In the genomic region with DNA sequence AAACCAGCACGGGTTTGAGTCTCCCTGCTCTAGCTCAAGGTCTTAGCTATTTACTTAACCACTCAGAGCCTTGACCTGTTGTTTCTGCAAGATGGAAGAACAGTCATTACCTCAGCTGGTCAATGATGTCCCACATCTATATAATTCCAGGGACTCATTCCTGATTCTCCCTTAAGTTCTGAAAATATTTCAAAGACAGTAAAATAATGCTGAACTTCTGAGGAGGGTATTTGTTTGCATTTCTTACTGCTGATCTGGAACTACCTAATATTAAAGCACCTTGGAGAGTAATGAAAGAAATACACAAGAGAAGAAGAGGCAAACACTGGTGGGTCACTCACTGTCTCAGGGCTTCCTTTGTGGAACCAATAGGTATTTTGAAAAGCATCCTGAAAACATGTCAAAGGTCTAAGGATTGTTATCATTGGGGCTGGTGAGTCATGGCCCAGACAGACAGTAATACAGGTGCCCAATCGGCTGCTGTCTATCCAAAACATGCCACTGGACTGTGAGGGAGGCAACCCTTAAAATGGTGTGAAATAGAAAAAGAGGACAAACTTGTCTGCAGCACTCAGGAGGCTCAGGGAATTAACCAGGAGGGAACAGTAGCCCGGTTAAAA, we compare ENCODE assay signal across 1 cellular context.
A peak's percentile ranks its signal among the peaks of the same experiment; 100 is the strongest.
TF ChIP-seq lines count a peak whose summit lies in the region.

No MANE protein-coding gene starts in this region.

TF ChIP-seq in HepG2, 621 proteins besides CTCF, POLR2A, EP300 and RAD21 (continued from another document and continues in another):
- TF ChIP-seq, protein P1, sequence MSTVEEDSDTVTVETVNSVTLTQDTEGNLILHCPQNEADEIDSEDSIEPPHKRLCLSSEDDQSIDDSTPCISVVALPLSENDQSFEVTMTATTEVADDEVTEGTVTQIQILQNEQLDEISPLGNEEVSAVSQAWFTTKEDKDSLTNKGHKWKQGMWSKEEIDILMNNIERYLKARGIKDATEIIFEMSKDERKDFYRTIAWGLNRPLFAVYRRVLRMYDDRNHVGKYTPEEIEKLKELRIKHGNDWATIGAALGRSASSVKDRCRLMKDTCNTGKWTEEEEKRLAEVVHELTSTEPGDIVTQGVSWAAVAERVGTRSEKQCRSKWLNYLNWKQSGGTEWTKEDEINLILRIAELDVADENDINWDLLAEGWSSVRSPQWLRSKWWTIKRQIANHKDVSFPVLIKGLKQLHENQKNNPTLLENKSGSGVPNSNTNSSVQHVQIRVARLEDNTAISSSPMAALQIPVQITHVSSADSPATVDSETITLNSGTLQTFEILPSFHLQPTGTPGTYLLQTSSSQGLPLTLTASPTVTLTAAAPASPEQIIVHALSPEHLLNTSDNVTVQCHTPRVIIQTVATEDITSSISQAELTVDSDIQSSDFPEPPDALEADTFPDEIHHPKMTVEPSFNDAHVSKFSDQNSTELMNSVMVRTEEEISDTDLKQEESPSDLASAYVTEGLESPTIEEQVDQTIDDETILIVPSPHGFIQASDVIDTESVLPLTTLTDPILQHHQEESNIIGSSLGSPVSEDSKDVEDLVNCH (CRISPR knock-in tag; IDR thresholded peaks at IDR 0.05): 0 out of 2 replicates have a peak, but pooled peaks have one; percentile 31
- TF ChIP-seq, protein P2, sequence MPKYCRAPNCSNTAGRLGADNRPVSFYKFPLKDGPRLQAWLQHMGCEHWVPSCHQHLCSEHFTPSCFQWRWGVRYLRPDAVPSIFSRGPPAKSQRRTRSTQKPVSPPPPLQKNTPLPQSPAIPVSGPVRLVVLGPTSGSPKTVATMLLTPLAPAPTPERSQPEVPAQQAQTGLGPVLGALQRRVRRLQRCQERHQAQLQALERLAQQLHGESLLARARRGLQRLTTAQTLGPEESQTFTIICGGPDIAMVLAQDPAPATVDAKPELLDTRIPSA (CRISPR knock-in tag; IDR thresholded peaks at IDR 0.05; ENCODE audit: borderline replicate concordance): no peak
- TF ChIP-seq, protein P3, sequence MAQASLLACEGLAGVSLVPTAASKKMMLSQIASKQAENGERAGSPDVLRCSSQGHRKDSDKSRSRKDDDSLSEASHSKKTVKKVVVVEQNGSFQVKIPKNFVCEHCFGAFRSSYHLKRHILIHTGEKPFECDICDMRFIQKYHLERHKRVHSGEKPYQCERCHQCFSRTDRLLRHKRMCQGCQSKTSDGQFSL (CRISPR knock-in tag; IDR thresholded peaks at IDR 0.05): no peak
- TF ChIP-seq SMC3 (IDR thresholded peaks at IDR 0.05; ENCODE audit: low read length) (no peak), ELF3 (CRISPR knock-in tag; IDR thresholded peaks at IDR 0.05) (peak; percentile 65; the same call in 1 of the 2 replicates), RCOR2 (CRISPR knock-in tag; IDR thresholded peaks at IDR 0.05) (peak; percentile 83), TBX2 (CRISPR knock-in tag; IDR thresholded peaks at IDR 0.05; ENCODE audit: borderline replicate concordance) (peak; percentile 34; the same call in 1 of the 2 replicates), KDM3A (CRISPR knock-in tag; IDR thresholded peaks at IDR 0.05; ENCODE audit: low read depth) (0 out of 2 replicates have a peak, but pooled peaks have one; percentile 30), ATF1 (CRISPR knock-in tag; IDR thresholded peaks at IDR 0.05) (no peak), EED (CRISPR knock-in tag; IDR thresholded peaks at IDR 0.05) (no peak), BCL6 (CRISPR knock-in tag; IDR thresholded peaks at IDR 0.05) (peak; percentile 23; the same call in 1 of the 2 replicates), THAP11 (CRISPR knock-in tag; IDR thresholded peaks at IDR 0.05) (0 out of 2 replicates have a peak, but pooled peaks have one; percentile 8), ZNF652 (CRISPR knock-in tag; IDR thresholded peaks at IDR 0.05; ENCODE audit: borderline replicate concordance, low read depth) (peak; percentile 31; the same call in 1 of the 2 replicates), RAD51 (IDR thresholded peaks at IDR 0.05; ENCODE audit: borderline replicate concordance) (no peak), HNRNPL (IDR thresholded peaks at IDR 0.05; ENCODE audit: low read depth, low read length) (no peak), HNRNPLL (IDR thresholded peaks at IDR 0.05; ENCODE audit: low read depth, low read length, poor library complexity, severe bottlenecking) (no peak), KDM5B (CRISPR knock-in tag; IDR thresholded peaks at IDR 0.05; ENCODE audit: borderline replicate concordance) (no peak), ZNF644 (CRISPR knock-in tag; IDR thresholded peaks at IDR 0.05; ENCODE audit: low read depth) (peak; percentile 54; the same call in 1 of the 2 replicates), PHF8 (CRISPR knock-in tag; IDR thresholded peaks at IDR 0.05) (no peak), ZNF883 (CRISPR knock-in tag; IDR thresholded peaks at IDR 0.05; ENCODE audit: not compliant biosample characterization) (no peak), GATAD1 (CRISPR knock-in tag; IDR thresholded peaks at IDR 0.05) (peak; percentile 56; the same call in 1 of the 2 replicates)
- TF ChIP-seq, protein P4, sequence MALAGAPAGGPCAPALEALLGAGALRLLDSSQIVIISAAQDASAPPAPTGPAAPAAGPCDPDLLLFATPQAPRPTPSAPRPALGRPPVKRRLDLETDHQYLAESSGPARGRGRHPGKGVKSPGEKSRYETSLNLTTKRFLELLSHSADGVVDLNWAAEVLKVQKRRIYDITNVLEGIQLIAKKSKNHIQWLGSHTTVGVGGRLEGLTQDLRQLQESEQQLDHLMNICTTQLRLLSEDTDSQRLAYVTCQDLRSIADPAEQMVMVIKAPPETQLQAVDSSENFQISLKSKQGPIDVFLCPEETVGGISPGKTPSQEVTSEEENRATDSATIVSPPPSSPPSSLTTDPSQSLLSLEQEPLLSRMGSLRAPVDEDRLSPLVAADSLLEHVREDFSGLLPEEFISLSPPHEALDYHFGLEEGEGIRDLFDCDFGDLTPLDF (CRISPR knock-in tag; IDR thresholded peaks at IDR 0.05): no peak
- TF ChIP-seq, protein P5, sequence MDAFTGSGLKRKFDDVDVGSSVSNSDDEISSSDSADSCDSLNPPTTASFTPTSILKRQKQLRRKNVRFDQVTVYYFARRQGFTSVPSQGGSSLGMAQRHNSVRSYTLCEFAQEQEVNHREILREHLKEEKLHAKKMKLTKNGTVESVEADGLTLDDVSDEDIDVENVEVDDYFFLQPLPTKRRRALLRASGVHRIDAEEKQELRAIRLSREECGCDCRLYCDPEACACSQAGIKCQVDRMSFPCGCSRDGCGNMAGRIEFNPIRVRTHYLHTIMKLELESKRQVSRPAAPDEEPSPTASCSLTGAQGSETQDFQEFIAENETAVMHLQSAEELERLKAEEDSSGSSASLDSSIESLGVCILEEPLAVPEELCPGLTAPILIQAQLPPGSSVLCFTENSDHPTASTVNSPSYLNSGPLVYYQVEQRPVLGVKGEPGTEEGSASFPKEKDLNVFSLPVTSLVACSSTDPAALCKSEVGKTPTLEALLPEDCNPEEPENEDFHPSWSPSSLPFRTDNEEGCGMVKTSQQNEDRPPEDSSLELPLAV (CRISPR knock-in tag; conservative IDR thresholded peaks at IDR 0.05; ENCODE audit: low read depth): no peak
- TF ChIP-seq, protein P6, sequence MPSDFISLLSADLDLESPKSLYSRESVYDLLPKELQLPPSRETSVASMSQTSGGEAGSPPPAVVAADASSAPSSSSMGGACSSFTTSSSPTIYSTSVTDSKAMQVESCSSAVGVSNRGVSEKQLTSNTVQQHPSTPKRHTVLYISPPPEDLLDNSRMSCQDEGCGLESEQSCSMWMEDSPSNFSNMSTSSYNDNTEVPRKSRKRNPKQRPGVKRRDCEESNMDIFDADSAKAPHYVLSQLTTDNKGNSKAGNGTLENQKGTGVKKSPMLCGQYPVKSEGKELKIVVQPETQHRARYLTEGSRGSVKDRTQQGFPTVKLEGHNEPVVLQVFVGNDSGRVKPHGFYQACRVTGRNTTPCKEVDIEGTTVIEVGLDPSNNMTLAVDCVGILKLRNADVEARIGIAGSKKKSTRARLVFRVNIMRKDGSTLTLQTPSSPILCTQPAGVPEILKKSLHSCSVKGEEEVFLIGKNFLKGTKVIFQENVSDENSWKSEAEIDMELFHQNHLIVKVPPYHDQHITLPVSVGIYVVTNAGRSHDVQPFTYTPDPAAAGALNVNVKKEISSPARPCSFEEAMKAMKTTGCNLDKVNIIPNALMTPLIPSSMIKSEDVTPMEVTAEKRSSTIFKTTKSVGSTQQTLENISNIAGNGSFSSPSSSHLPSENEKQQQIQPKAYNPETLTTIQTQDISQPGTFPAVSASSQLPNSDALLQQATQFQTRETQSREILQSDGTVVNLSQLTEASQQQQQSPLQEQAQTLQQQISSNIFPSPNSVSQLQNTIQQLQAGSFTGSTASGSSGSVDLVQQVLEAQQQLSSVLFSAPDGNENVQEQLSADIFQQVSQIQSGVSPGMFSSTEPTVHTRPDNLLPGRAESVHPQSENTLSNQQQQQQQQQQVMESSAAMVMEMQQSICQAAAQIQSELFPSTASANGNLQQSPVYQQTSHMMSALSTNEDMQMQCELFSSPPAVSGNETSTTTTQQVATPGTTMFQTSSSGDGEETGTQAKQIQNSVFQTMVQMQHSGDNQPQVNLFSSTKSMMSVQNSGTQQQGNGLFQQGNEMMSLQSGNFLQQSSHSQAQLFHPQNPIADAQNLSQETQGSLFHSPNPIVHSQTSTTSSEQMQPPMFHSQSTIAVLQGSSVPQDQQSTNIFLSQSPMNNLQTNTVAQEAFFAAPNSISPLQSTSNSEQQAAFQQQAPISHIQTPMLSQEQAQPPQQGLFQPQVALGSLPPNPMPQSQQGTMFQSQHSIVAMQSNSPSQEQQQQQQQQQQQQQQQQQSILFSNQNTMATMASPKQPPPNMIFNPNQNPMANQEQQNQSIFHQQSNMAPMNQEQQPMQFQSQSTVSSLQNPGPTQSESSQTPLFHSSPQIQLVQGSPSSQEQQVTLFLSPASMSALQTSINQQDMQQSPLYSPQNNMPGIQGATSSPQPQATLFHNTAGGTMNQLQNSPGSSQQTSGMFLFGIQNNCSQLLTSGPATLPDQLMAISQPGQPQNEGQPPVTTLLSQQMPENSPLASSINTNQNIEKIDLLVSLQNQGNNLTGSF (CRISPR knock-in tag; IDR thresholded peaks at IDR 0.05): no peak
- TF ChIP-seq, protein P7, sequence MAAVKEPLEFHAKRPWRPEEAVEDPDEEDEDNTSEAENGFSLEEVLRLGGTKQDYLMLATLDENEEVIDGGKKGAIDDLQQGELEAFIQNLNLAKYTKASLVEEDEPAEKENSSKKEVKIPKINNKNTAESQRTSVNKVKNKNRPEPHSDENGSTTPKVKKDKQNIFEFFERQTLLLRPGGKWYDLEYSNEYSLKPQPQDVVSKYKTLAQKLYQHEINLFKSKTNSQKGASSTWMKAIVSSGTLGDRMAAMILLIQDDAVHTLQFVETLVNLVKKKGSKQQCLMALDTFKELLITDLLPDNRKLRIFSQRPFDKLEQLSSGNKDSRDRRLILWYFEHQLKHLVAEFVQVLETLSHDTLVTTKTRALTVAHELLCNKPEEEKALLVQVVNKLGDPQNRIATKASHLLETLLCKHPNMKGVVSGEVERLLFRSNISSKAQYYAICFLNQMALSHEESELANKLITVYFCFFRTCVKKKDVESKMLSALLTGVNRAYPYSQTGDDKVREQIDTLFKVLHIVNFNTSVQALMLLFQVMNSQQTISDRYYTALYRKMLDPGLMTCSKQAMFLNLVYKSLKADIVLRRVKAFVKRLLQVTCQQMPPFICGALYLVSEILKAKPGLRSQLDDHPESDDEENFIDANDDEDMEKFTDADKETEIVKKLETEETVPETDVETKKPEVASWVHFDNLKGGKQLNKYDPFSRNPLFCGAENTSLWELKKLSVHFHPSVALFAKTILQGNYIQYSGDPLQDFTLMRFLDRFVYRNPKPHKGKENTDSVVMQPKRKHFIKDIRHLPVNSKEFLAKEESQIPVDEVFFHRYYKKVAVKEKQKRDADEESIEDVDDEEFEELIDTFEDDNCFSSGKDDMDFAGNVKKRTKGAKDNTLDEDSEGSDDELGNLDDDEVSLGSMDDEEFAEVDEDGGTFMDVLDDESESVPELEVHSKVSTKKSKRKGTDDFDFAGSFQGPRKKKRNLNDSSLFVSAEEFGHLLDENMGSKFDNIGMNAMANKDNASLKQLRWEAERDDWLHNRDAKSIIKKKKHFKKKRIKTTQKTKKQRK (IDR thresholded peaks at IDR 0.05; ENCODE audit: low read length): 0 out of 2 replicates have a peak, but pooled peaks have one; percentile 25
- TF ChIP-seq, protein P8, sequence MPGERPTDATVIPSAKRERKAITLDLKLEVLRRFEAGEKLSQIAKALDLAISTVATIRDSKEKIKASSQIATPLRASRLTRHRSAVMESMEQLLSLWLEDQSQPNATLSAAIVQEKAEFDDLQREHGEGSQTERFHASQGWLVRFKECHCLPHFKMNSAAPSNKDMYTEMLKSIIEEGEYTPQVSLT (CRISPR knock-in tag; IDR thresholded peaks at IDR 0.05; ENCODE audit: borderline replicate concordance, low read depth): no peak
- TF ChIP-seq, protein P9, sequence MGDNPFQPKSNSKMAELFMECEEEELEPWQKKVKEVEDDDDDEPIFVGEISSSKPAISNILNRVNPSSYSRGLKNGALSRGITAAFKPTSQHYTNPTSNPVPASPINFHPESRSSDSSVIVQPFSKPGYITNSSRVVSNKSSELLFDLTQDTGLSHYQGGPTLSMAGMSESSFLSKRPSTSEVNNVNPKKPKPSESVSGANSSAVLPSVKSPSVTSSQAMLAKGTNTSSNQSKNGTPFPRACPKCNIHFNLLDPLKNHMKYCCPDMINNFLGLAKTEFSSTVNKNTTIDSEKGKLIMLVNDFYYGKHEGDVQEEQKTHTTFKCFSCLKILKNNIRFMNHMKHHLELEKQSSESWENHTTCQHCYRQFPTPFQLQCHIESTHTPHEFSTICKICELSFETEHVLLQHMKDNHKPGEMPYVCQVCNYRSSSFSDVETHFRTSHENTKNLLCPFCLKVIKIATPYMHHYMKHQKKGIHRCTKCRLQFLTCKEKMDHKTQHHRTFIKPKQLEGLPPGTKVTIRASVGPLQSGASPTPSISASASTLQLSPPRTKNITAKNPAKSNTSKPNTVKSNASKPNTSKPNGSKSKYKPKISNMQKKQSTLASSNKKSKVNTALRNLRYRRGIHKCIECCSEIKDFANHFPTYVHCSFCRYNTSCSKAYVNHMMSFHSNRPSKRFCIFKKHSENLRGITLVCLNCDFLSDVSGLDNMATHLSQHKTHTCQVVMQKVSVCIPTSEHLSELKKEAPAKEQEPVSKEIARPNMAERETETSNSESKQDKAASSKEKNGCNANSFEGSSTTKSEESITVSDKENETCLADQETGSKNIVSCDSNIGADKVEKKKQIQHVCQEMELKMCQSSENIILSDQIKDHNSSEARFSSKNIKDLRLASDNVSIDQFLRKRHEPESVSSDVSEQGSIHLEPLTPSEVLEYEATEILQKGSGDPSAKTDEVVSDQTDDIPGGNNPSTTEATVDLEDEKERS (CRISPR knock-in tag; IDR thresholded peaks at IDR 0.05): no peak
- TF ChIP-seq, protein P10, sequence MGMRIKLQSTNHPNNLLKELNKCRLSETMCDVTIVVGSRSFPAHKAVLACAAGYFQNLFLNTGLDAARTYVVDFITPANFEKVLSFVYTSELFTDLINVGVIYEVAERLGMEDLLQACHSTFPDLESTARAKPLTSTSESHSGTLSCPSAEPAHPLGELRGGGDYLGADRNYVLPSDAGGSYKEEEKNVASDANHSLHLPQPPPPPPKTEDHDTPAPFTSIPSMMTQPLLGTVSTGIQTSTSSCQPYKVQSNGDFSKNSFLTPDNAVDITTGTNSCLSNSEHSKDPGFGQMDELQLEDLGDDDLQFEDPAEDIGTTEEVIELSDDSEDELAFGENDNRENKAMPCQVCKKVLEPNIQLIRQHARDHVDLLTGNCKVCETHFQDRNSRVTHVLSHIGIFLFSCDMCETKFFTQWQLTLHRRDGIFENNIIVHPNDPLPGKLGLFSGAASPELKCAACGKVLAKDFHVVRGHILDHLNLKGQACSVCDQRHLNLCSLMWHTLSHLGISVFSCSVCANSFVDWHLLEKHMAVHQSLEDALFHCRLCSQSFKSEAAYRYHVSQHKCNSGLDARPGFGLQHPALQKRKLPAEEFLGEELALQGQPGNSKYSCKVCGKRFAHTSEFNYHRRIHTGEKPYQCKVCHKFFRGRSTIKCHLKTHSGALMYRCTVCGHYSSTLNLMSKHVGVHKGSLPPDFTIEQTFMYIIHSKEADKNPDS (CRISPR knock-in tag; IDR thresholded peaks at IDR 0.05): no peak
